16 cellular contexts compared by ENCODE assay signal in the genomic region with DNA sequence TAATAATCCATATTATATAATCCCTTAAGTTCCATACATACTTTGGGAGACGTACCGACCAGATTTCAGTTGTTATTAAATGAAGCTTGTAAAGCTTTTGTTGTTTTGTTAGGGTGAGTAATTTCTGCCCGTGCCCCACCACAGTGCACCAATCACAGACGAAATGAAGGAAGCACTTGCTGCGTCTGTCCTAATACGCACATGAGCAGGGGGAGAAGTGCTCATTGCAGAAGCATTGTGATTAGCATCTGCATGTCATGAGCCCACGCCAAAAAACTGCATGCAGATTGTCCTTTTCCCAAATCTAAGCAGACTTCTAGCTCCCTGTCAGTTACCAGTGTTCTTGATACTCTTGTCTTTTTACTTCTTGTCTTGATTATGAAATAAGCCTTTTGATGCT. TPM values are rescaled to one million over a fixed set of nuclear protein-coding genes. Genes with fewer than 3 reads are reported as not detected.
DNase-seq lines count a peak whose midpoint lies in the region; ATAC-seq lines count a peak whose summit lies in the region.
"Had no signal": no experiment of that assay in that cellular context is flagged by ENCODE, and none has a peak within 500 bp of the region (broad histone marks: within the 10 kb centered on the region; RNA-seq: fewer than 3 reads in every experiment).

No MANE protein-coding gene starts in this region.

- peak; percentile 49 to 64 for DNase-seq in NOMO-1 (lab: John Stamatoyannopoulos, UW; ENCODE audit: unreplicated experiment in 2 of 2)
- no peak for DNase-seq in activated naive CD8-positive, alpha-beta T cell treated with anti-CD3 and anti-CD28 coated beads, Interleukin-2, amount 50 U/mL, for 24 hours
- no peak for DNase-seq in natural killer cell treated with Interleukin-12 subunit alpha and Interleukin-12 subunit beta and Interleukin-15 and Interleukin-18, amount 100 ng/mL, for 72 hours (ENCODE audit: low spot score)
- no peak for DNase-seq in NCI-H524 treated with DMSO at 0.1 percent for 48 hours (lab: John Stamatoyannopoulos, UW)
- DNase-seq in stimulated activated CD4-positive, alpha-beta T cell treated with anti-CD3 and anti-CD28 coated beads, Interleukin-4, amount 100 ng/mL, for 24 hours = no peak
- no peak for DNase-seq in DMS153 treated with DMSO at 0.1 percent for 48 hours (lab: John Stamatoyannopoulos, UW; ENCODE audit: unreplicated experiment)
- DNase-seq: activated effector memory CD4-positive, alpha-beta T cell treated with anti-CD3 and anti-CD28 coated beads, Interleukin-2, amount 50 U/mL, for 16 hours; MG63; NCI-H1930; occipital lobe; PC-9; SK-N-SH; stimulated activated CD4-positive, alpha-beta T cell treated with anti-CD3 and anti-CD28 coated beads, Interleukin-2, amount 100 ng/mL, for 24 hours had no signal

- peak overlapping the region; percentile 12 for H3K27ac Mint-ChIP-seq in activated naive CD8-positive, alpha-beta T cell treated with anti-CD3 and anti-CD28 coated beads, Interleukin-2, amount 50 U/mL, for 24 hours
- H3K27ac Mint-ChIP-seq in natural killer cell treated with Interleukin-12 subunit alpha and Interleukin-12 subunit beta and Interleukin-15 and Interleukin-18, amount 100 ng/mL, for 72 hours = peak overlapping the region; percentile 50 to 55

- peaks cover 21 to 40% (median 30%) of the 10 kb centered on the region in 10 experiments for H3K4me1 ChIP-seq in BLaER1 treated with 17β-estradiol and CSF1 and Interleukin-3, amounts not matched to agents 10 nM and 100 nM

- H4K20me1 ChIP-seq in BLaER1 treated with 17β-estradiol and CSF1 and Interleukin-3, amounts not matched to agents 10 nM and 100 nM = peaks cover 0 to 23% (median 10%) of the 10 kb centered on the region in 11 experiments; a peak in 12 of 22 replicates

- no peaks in the 10 kb centered on the region for H3K27me3 ChIP-seq in BLaER1 treated with 17β-estradiol and CSF1 and Interleukin-3, amounts not matched to agents 10 nM and 100 nM
- H3K27me3 ChIP-seq: MG63 had no signal

- H3K27me3 Mint-ChIP-seq in activated naive CD8-positive, alpha-beta T cell treated with anti-CD3 and anti-CD28 coated beads, Interleukin-2, amount 50 U/mL, for 24 hours = no peaks in the 10 kb centered on the region
- H3K27me3 Mint-ChIP-seq in natural killer cell treated with Interleukin-12 subunit alpha and Interleukin-12 subunit beta and Interleukin-15 and Interleukin-18, amount 100 ng/mL, for 72 hours = no peaks in the 10 kb centered on the region

- H3K4me2 ChIP-seq in BLaER1 treated with 17β-estradiol and CSF1 and Interleukin-3, amounts not matched to agents 10 nM and 100 nM = peak overlapping the region in 7 of 11 experiments; percentile 32 to 80 (median 75); a peak in 14 of 22 replicates
- H3K4me2 ChIP-seq: PC-9, SK-N-SH had no signal

- peak overlapping the region in 10 of 11 experiments; percentile 36 to 79 (median 70); a peak in 20 of 22 replicates for H3K27ac ChIP-seq in BLaER1 treated with 17β-estradiol and CSF1 and Interleukin-3, amounts not matched to agents 10 nM and 100 nM
- H3K27ac ChIP-seq: PC-9, VCaP had no signal

- ATAC-seq in activated naive CD8-positive, alpha-beta T cell treated with anti-CD3 and anti-CD28 coated beads, Interleukin-2, amount 50 U/mL, for 24 hours = no peak
- no peak for ATAC-seq in natural killer cell treated with Interleukin-12 subunit alpha and Interleukin-12 subunit beta and Interleukin-15 and Interleukin-18, amount 100 ng/mL, for 72 hours
- no peak for ATAC-seq in GM19395 (IDR thresholded peaks at IDR 0.05; ENCODE audit: unreplicated experiment)

- H3K9me3 ChIP-seq in BLaER1 treated with 17β-estradiol and CSF1 and Interleukin-3, amounts not matched to agents 10 nM and 100 nM (replicated peaks in 1 of 11) = no peaks in the 10 kb centered on the region
- H3K9me3 ChIP-seq: MG63, SK-N-SH had no signal

- H3K4me3 ChIP-seq in BLaER1 treated with 17β-estradiol and CSF1 and Interleukin-3, amounts not matched to agents 10 nM and 100 nM = no peak overlapping the region
- H3K4me3 ChIP-seq: MG63, PC-9 had no signal

- no peak overlapping the region for H3K4me3 Mint-ChIP-seq in activated naive CD8-positive, alpha-beta T cell treated with anti-CD3 and anti-CD28 coated beads, Interleukin-2, amount 50 U/mL, for 24 hours
- H3K4me3 Mint-ChIP-seq in natural killer cell treated with Interleukin-12 subunit alpha and Interleukin-12 subunit beta and Interleukin-15 and Interleukin-18, amount 100 ng/mL, for 72 hours = peak overlapping the region; percentile 4

- H3K36me3 ChIP-seq in BLaER1 treated with 17β-estradiol and CSF1 and Interleukin-3, amounts not matched to agents 10 nM and 100 nM = peaks cover 86 to 100% (median 99%) of the 10 kb centered on the region in 11 experiments

- H3K4me1 Mint-ChIP-seq in activated naive CD8-positive, alpha-beta T cell treated with anti-CD3 and anti-CD28 coated beads, Interleukin-2, amount 50 U/mL, for 24 hours = peaks cover 7% of the 10 kb centered on the region
- H3K4me1 Mint-ChIP-seq in natural killer cell treated with Interleukin-12 subunit alpha and Interleukin-12 subunit beta and Interleukin-15 and Interleukin-18, amount 100 ng/mL, for 72 hours (ENCODE audit: low read depth in 2 of 2) = peaks cover 11 to 18% of the 10 kb centered on the region in 2 donors

- H3K9ac ChIP-seq in BLaER1 treated with 17β-estradiol and CSF1 and Interleukin-3, amounts not matched to agents 10 nM and 100 nM = peak overlapping the region in 6 of 11 experiments; percentile 12 to 54 (median 40); a peak in 6 of 22 replicates
- H3K9ac ChIP-seq: SK-N-SH had no signal

- no peaks in the 10 kb centered on the region for H3K9me3 Mint-ChIP-seq in activated naive CD8-positive, alpha-beta T cell treated with anti-CD3 and anti-CD28 coated beads, Interleukin-2, amount 50 U/mL, for 24 hours
- no peaks in the 10 kb centered on the region for H3K9me3 Mint-ChIP-seq in natural killer cell treated with Interleukin-12 subunit alpha and Interleukin-12 subunit beta and Interleukin-15 and Interleukin-18, amount 100 ng/mL, for 72 hours

- peaks cover 43% of the 10 kb centered on the region for H3K36me3 Mint-ChIP-seq in activated naive CD8-positive, alpha-beta T cell treated with anti-CD3 and anti-CD28 coated beads, Interleukin-2, amount 50 U/mL, for 24 hours (ENCODE audit: low read depth)
- peaks cover 13% of the 10 kb centered on the region for H3K36me3 Mint-ChIP-seq in natural killer cell treated with Interleukin-12 subunit alpha and Interleukin-12 subunit beta and Interleukin-15 and Interleukin-18, amount 100 ng/mL, for 72 hours

RNA-seq across cellular contexts. Expression of gene RBX1, which starts 15.5 kb away (rescaled TPM):
- total RNA-seq in natural killer cell treated with Interleukin-12 subunit alpha and Interleukin-12 subunit beta and Interleukin-15 and Interleukin-18, amount 100 ng/mL, for 72 hours = 10 to 100 TPM; 47.8 to 65.9 TPM

Comparison
In these comparisons a context has a peak if more than half of its experiments do, and no peak if none do; other contexts are left out.
1. DNase-seq: peak in NOMO-1 (2 of 2); none in activated naive CD8-positive, alpha-beta T cell treated with anti-CD3 and anti-CD28 coated beads, Interleukin-2, amount 50 U/mL, for 24 hours (single experiment), natural killer cell treated with Interleukin-12 subunit alpha and Interleukin-12 subunit beta and Interleukin-15 and Interleukin-18, amount 100 ng/mL, for 72 hours (single experiment), NCI-H524 treated with DMSO at 0.1 percent for 48 hours (single experiment), stimulated activated CD4-positive, alpha-beta T cell treated with anti-CD3 and anti-CD28 coated beads, Interleukin-4, amount 100 ng/mL, for 24 hours (single experiment) and DMS153 treated with DMSO at 0.1 percent for 48 hours (single experiment).